1 cellular context compared by ENCODE assay signal in the genomic region with DNA sequence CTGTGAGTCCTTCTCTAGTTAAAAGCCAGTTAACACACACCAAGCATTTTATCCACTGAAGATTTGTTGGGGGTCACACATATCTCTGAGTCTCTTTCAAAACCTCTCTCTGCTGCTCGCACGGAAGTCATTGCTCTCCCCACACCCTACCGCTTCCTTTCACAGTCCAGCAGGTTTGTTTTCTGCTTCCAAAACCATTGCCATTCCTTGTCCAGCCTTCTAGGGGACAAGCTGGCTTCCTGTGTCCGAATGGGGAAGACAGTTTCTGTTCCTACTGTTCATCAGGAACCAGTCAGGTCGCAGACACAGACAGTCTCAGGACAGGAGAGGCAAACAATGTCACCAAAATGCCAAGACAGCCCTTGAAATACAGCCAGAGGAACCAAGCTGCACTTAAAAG.
TF ChIP-seq lines count a peak whose summit lies in the region.

No MANE protein-coding gene starts in this region.

TF ChIP-seq in GM23338, 12 proteins besides CTCF, POLR2A, EP300 and RAD21 (continued from another document):
- TF ChIP-seq STAT1 (IDR thresholded peaks at IDR 0.05; ENCODE audit: unreplicated experiment) (no peak), JUNB (IDR thresholded peaks at IDR 0.05; ENCODE audit: unreplicated experiment) (no peak)
